In genomic region chr10:122374246-122374858, GRCh38 we compare ENCODE assay signal across 8 cellular contexts.
DNase-seq lines count a peak whose midpoint lies in the region; ATAC-seq and TF ChIP-seq lines count a peak whose summit lies in the region.

Gene PLEKHA1 (plus strand): TSS chr10:122374708. CDS start chr10:122393201, 18,493 bp downstream.

- no peak for TF ChIP-seq CTCF in coronary artery (IDR thresholded peaks at IDR 0.05)

- peak within 1 kb of the TSS; percentile 97 for H3K4me3 ChIP-seq in coronary artery

- peak within 1 kb of the TSS; percentile 96 to 99 for H3K27ac ChIP-seq in coronary artery

- DNase-seq in AG08395 (ENCODE audit: low spot score) (peak; percentile 96), NCI-H446 (lab: John Stamatoyannopoulos, UW) (peak; percentile 81 to 95), coronary artery (ENCODE audit: low spot score) (peak; percentile 96), kidney tubule cell (ENCODE audit: low spot score) (peak; percentile 97)
- peak; percentile 93 for DNase-seq in activated CD4-positive, alpha-beta T cell treated with anti-CD3 and anti-CD28 coated beads, Interleukin-2, amount 50 U/mL, for 1 hour
- peak; percentile 86 to 91 for DNase-seq in stimulated activated CD4-positive, alpha-beta T cell treated with anti-CD3 and anti-CD28 coated beads, Interleukin-15, amount 100 ng/mL, for 48 hours (ENCODE audit: low read depth in 2 of 2)

- ATAC-seq in GM19025 (IDR thresholded peaks at IDR 0.05; ENCODE audit: low read depth, unreplicated experiment), result peak; percentile 93
- ATAC-seq in HG03342 (IDR thresholded peaks at IDR 0.05; ENCODE audit: unreplicated experiment), result peak; percentile 94

Comparison
In these comparisons a context has a peak if more than half of its experiments do, and no peak if none do; other contexts are left out.
1. Peak in every context shown above with its lines: DNase-seq, ATAC-seq, H3K4me3 ChIP-seq and H3K27ac ChIP-seq.